8 cellular contexts compared by ENCODE assay signal in genomic region chr2:9897331-9897737, GRCh38. TPM values are rescaled to one million over a fixed set of nuclear protein-coding genes. Genes with fewer than 3 reads are reported as not detected.
DNase-seq lines count a peak whose midpoint lies in the region; ATAC-seq, FAIRE-seq and TF ChIP-seq lines count a peak whose summit lies in the region.

No MANE protein-coding gene starts in this region.

- TF ChIP-seq EP300 in H1 (IDR thresholded peaks at IDR 0.05; ENCODE audit: borderline replicate concordance in 1 of 2, low read depth in 2 of 2, low read length in 2 of 2): no peak

- no peak overlapping the region for H3K56ac ChIP-seq in H1 (replicated peaks; ENCODE audit: insufficient read length, low read depth, low read length)

- no peaks in the 10 kb centered on the region for H3K23me2 ChIP-seq in H1 (ENCODE audit: low read depth, low read length)

- no peak overlapping the region for H2BK120ac ChIP-seq in H1 (replicated peaks; ENCODE audit: low read depth, low read length)

- no peak overlapping the region for H2AK5ac ChIP-seq in H1 (ENCODE audit: low read depth, low read length)

- no peak overlapping the region for H2BK20ac ChIP-seq in H1 (ENCODE audit: low read length)

- H3K9ac ChIP-seq in H1 (replicated peaks in 1 of 4; ENCODE audit: extremely low read depth in 1 of 4, low read depth in 3 of 4, low read length in 3 of 4): no peak overlapping the region

- H3K9me3 ChIP-seq in HEK293 (ENCODE audit: control insufficient read depth, insufficient read depth, low read depth, low read length): no peaks in the 10 kb centered on the region
- H3K9me3 ChIP-seq in RWPE2 (ENCODE audit: severe bottlenecking): no peaks in the 10 kb centered on the region
- no peaks in the 10 kb centered on the region for H3K9me3 ChIP-seq in H1 (ENCODE audit: insufficient read depth in 2 of 2, low read depth in 1 of 2, low read length in 1 of 2)
- H3K9me3 ChIP-seq in vagina: no peaks in the 10 kb centered on the region

- CTCF ChIA-PET in HEK293 (lab: Yijun Ruan, JAX): no interaction called here
- CTCF ChIA-PET in H1 (lab: Charles Lee; ENCODE audit: partially characterized antibody): interaction anchor here (1.2 to 2.4 kb wide), 2 partner anchors 12 to 98 kb away, joined by 3 to 6 read pairs; no protein-coding TSS in a partner anchor

- intact Hi-C loops in vagina (cut with DNase I): no loop called here

- H2BK12ac ChIP-seq in H1 (ENCODE audit: low read depth, low read length): no peak overlapping the region

- H2BK15ac ChIP-seq in H1 (ENCODE audit: low read length): no peak overlapping the region

- H3K79me2 ChIP-seq in H1 (ENCODE audit: control insufficient read depth in 1 of 2, insufficient read depth in 2 of 2, low read length in 2 of 2): no peaks in the 10 kb centered on the region

- H3K14ac ChIP-seq in H1 (ENCODE audit: insufficient read length): no peak overlapping the region

- H3K4me1 ChIP-seq in HEK293 (ENCODE audit: control insufficient read depth, insufficient read depth, low read length): peaks cover 24% of the 10 kb centered on the region
- peaks cover 34% of the 10 kb centered on the region for H3K4me1 ChIP-seq in RWPE2 (ENCODE audit: insufficient read depth, poor library complexity, severe bottlenecking)
- H3K4me1 ChIP-seq in H1 (replicated peaks in 1 of 4; ENCODE audit: control insufficient read depth in 3 of 4, insufficient read depth in 4 of 4, low read length in 3 of 4): peaks cover 0 to 14% (median 6%) of the 10 kb centered on the region in 4 experiments; a peak in 4 of 7 replicates
- H3K4me1 ChIP-seq in vagina: peaks cover 23% of the 10 kb centered on the region

- H2AFZ ChIP-seq in H1 (ENCODE audit: low read length): no peak overlapping the region

- POLR2A ChIA-PET in HEK293 (lab: Yijun Ruan, JAX): no interaction called here
- POLR2A ChIA-PET in H1 (lab: Charles Lee; ENCODE audit: partially characterized antibody): interaction anchor here (0.7 to 1.0 kb wide), 2 partner anchors 9 to 11 kb away, joined by 3 to 4 read pairs; no protein-coding TSS in a partner anchor

- TF ChIP-seq CTCF in HEK293 (tag by site-specific recombination; IDR thresholded peaks at IDR 0.05) (no peak), RWPE2 (IDR thresholded peaks at IDR 0.05; ENCODE audit: poor library complexity, severe bottlenecking) (no peak), H1 (IDR thresholded peaks at IDR 0.05; ENCODE audit: control extremely low read depth in 1 of 3, insufficient read depth in 1 of 3, low read depth in 1 of 3, low read length in 3 of 3) (no peak), vagina (IDR thresholded peaks at IDR 0.05) (no peak)

- no peak overlapping the region for H4K5ac ChIP-seq in H1 (ENCODE audit: insufficient read length, low read depth, low read length)

- FAIRE-seq in H1 (lab: Jason Lieb, UNC): no peak

- TF ChIP-seq POLR2A in H1 (IDR thresholded peaks at IDR 0.05; ENCODE audit: control extremely low read depth in 1 of 2, low read depth in 2 of 2, low read length in 2 of 2) (no peak), vagina (IDR thresholded peaks at IDR 0.05) (no peak)

- no peak overlapping the region for H3K4ac ChIP-seq in H1 (replicated peaks; ENCODE audit: insufficient read length, low read depth, low read length)

- no peak for TF ChIP-seq RAD21 in H1 (IDR thresholded peaks at IDR 0.05 in 1 of 2, conservative IDR thresholded peaks at IDR 0.05 in 1 of 2; ENCODE audit: low read depth in 2 of 2, low read length in 2 of 2)

- no peak overlapping the region for H4K8ac ChIP-seq in H1 (ENCODE audit: extremely low read depth, insufficient read depth, low read length)

- H2BK5ac ChIP-seq in H1 (ENCODE audit: low read depth, low read length): no peak overlapping the region

- H3K4me3 ChIP-seq in HEK293 (ENCODE audit: low read depth, low read length) (no peak overlapping the region), RWPE2 (ENCODE audit: severe bottlenecking) (no peak overlapping the region), H1 (ENCODE audit: extremely low read depth in 1 of 4, insufficient read depth in 2 of 4, low read depth in 3 of 4, low read length in 4 of 4) (no peak overlapping the region), vagina (no peak overlapping the region)

- H3K27ac ChIP-seq in HEK293 (ENCODE audit: extremely low read depth, low read depth, low read length) (no peak overlapping the region), RWPE2 (ENCODE audit: poor library complexity, severe bottlenecking) (peak overlapping the region; percentile 86), H1 (ENCODE audit: low read depth, low read length) (no peak overlapping the region), vagina (peak overlapping the region; percentile 77)

- peak; percentile 94 for DNase-seq in EH (ENCODE audit: low read depth)
- DNase-seq in RWPE2 (ENCODE audit: low spot score): peak; percentile 81
- no peak for DNase-seq in H1 (ENCODE audit: low read depth in 1 of 2, low spot score in 2 of 2)
- DNase-seq in non-pigmented ciliary epithelial cell (ENCODE audit: low read depth): peak; percentile 90
- no peak for DNase-seq in vagina (ENCODE audit: extremely low spot score in 2 of 2)
- DNase-seq in D341Med (ENCODE audit: low spot score): no peak
- DNase-seq in NCI-H1417 (lab: John Stamatoyannopoulos, UW): no peak

- H3K18ac ChIP-seq in H1 (ENCODE audit: extremely low read depth, low read length): 0 out of 2 replicates have a peak overlapping the region, but pooled peaks have one; percentile 20

- peaks cover 0 to 2% of the 10 kb centered on the region in 2 experiments for H4K20me1 ChIP-seq in H1 (replicated peaks in 1 of 2; ENCODE audit: control insufficient read depth in 1 of 2, insufficient read depth in 2 of 2, low read length in 2 of 2)

- H3K27me3 ChIP-seq in RWPE2 (ENCODE audit: insufficient read depth, poor library complexity, severe bottlenecking) (no peaks in the 10 kb centered on the region), H1 (replicated peaks in 1 of 4; ENCODE audit: control insufficient read depth in 3 of 4, extremely low read depth in 1 of 4, insufficient read depth in 3 of 4, low read length in 3 of 4) (peaks cover 0 to 1% (median 0%) of the 10 kb centered on the region in 4 experiments; a peak in 1 of 7 replicates), vagina (no peaks in the 10 kb centered on the region)

- peak; percentile 81 for ATAC-seq in RWPE2 (ENCODE audit: low read depth)

- H3K36me3 ChIP-seq in HEK293 (ENCODE audit: control insufficient read depth in 2 of 2, insufficient read depth in 1 of 2, low read length in 2 of 2): peaks cover 2 to 3% of the 10 kb centered on the region in 2 experiments; a peak in 2 of 3 replicates
- H3K36me3 ChIP-seq in RWPE2 (ENCODE audit: low read depth): peaks cover 10% of the 10 kb centered on the region
- H3K36me3 ChIP-seq in H1 (ENCODE audit: control insufficient read depth in 2 of 4, insufficient read depth in 4 of 4, low read length in 3 of 4): no peaks in the 10 kb centered on the region; a peak in 1 of 8 replicates
- no peaks in the 10 kb centered on the region for H3K36me3 ChIP-seq in vagina

- 80% methylated on average over 3 of the region's 3 CpGs; no CpG with 5 or more reads in 1 of the 2 experiments for WGBS in H1 (ENCODE audit: extremely low coverage in 1 of 2, insufficient coverage in 1 of 2, insufficient read length in 1 of 2, insufficient replicate concordance in 2 of 2, low coverage in 1 of 2, low lambda C conversion rate in 2 of 2, missing lambda C conversion rate in 1 of 2), 2 experiments

- H3K23ac ChIP-seq in H1 (ENCODE audit: insufficient read length): no peak overlapping the region

- no peak overlapping the region for H4K91ac ChIP-seq in H1 (replicated peaks; ENCODE audit: insufficient read length, low read length)

- no peak overlapping the region for H3K4me2 ChIP-seq in H1 (ENCODE audit: insufficient read depth in 1 of 2, low read depth in 2 of 2, low read length in 2 of 2)

- H3K79me1 ChIP-seq in H1 (ENCODE audit: low read depth, low read length): no peaks in the 10 kb centered on the region

TF ChIP-seq in HEK293, 187 proteins besides CTCF, POLR2A, EP300 and RAD21 (continues in another document):
- TF ChIP-seq ZNF624 (tag by site-specific recombination; IDR thresholded peaks at IDR 0.05): no peak
- TF ChIP-seq SP3 (tag by site-specific recombination; IDR thresholded peaks at IDR 0.05): no peak
- no peak for TF ChIP-seq IKZF3 (tag by site-specific recombination; IDR thresholded peaks at IDR 0.05)
- no peak for TF ChIP-seq SALL2 (tag by site-specific recombination; IDR thresholded peaks at IDR 0.05; ENCODE audit: borderline replicate concordance)
- 0 out of 2 replicates have a peak, but pooled peaks have one; percentile 1 for TF ChIP-seq ZNF654 (tag by site-specific recombination; IDR thresholded peaks at IDR 0.05; ENCODE audit: low read depth)
- TF ChIP-seq ZNF10 (tag by site-specific recombination; IDR thresholded peaks at IDR 0.05): peak; percentile 44

RNA-seq across cellular contexts. Expression of gene TAF1B, which starts 54.1 kb away (rescaled TPM):
- total RNA-seq in H1 (2021; fragmentation: NEBNext Ultra II Directional; extraction: Animal tissue kit (Norgen Biotek cat#: 25700)): 25.2 and 25.8 TPM in 2 replicates
- polyA plus RNA-seq in H1 (2011; rRNA removed): 5.4 and 6.6 TPM in 2 replicates
- 7.3 TPM for polyA plus RNA-seq in H1 (2011; cell fraction: cytosol; rRNA removed)
- 7.4 TPM for polyA plus RNA-seq in H1 (2011; cell fraction: nucleus; rRNA removed)
- 6.8 to 12.0 TPM (median 7.8 TPM) in 4 replicates for polyA plus RNA-seq in H1 (2012, experiment 1 of 2)
- polyA plus RNA-seq in H1 (2012, experiment 2 of 2): 1.3 TPM
- 17.6 TPM for polyA plus RNA-seq in H1 (2013, experiment 1 of 2)
- polyA plus RNA-seq in H1 (2013, experiment 2 of 2): 16.8 TPM
- 20.7 and 22.7 TPM in 2 replicates for polyA minus RNA-seq in H1 (2011; rRNA and poly(A)+ RNA removed)
- 10.9 TPM for polyA minus RNA-seq in H1 (2011; cell fraction: cytosol; rRNA and poly(A)+ RNA removed)
- 47.1 TPM for polyA minus RNA-seq in H1 (2011; cell fraction: nucleus; rRNA and poly(A)+ RNA removed)
- 20.1 TPM for total RNA-seq in vagina

RNA-seq across cellular contexts. Expression of gene GRHL1, which starts 54.2 kb away (rescaled TPM):
- 2.8 and 3.6 TPM in 2 replicates for total RNA-seq in H1 (2021; fragmentation: NEBNext Ultra II Directional; extraction: Animal tissue kit (Norgen Biotek cat#: 25700))
- 1.3 and 1.6 TPM in 2 replicates for polyA plus RNA-seq in H1 (2011; rRNA removed)
- 2.1 TPM for polyA plus RNA-seq in H1 (2011; cell fraction: cytosol; rRNA removed)
- 4.1 TPM for polyA plus RNA-seq in H1 (2011; cell fraction: nucleus; rRNA removed)
- polyA plus RNA-seq in H1 (2012, experiment 1 of 2): 1.9 to 3.2 TPM (median 2.5 TPM) in 4 replicates
- polyA plus RNA-seq in H1 (2012, experiment 2 of 2): 0.34 TPM
- 1.7 TPM for polyA plus RNA-seq in H1 (2013, experiment 1 of 2)
- polyA plus RNA-seq in H1 (2013, experiment 2 of 2): 1.9 TPM
- 8.0 and 8.7 TPM in 2 replicates for polyA minus RNA-seq in H1 (2011; rRNA and poly(A)+ RNA removed)
- polyA minus RNA-seq in H1 (2011; cell fraction: cytosol; rRNA and poly(A)+ RNA removed): 5.2 TPM
- polyA minus RNA-seq in H1 (2011; cell fraction: nucleus; rRNA and poly(A)+ RNA removed): 8.1 TPM
- total RNA-seq in vagina: 126 TPM

Comparison
In these comparisons a context has a peak if more than half of its experiments do, and no peak if none do; other contexts are left out.
1. DNase-seq: peak in EH (single experiment), RWPE2 (single experiment) and non-pigmented ciliary epithelial cell (single experiment); none in H1 (0 of 2), vagina (0 of 2), D341Med (single experiment) and NCI-H1417 (0 of 3).
2. H3K27ac ChIP-seq: peak in RWPE2 (single experiment) and vagina (single experiment); none in HEK293 (single experiment) and H1 (single experiment).
3. RNA of gene GRHL1, which starts 54.2 kb away (total RNA-seq): 126 TPM in vagina (single experiment); 2.8 to 3.6 TPM in H1; every median in the first group is over 10 times any median in the second.